Comparison of ENCODE assay signal across 8 cellular contexts in the genomic region with DNA sequence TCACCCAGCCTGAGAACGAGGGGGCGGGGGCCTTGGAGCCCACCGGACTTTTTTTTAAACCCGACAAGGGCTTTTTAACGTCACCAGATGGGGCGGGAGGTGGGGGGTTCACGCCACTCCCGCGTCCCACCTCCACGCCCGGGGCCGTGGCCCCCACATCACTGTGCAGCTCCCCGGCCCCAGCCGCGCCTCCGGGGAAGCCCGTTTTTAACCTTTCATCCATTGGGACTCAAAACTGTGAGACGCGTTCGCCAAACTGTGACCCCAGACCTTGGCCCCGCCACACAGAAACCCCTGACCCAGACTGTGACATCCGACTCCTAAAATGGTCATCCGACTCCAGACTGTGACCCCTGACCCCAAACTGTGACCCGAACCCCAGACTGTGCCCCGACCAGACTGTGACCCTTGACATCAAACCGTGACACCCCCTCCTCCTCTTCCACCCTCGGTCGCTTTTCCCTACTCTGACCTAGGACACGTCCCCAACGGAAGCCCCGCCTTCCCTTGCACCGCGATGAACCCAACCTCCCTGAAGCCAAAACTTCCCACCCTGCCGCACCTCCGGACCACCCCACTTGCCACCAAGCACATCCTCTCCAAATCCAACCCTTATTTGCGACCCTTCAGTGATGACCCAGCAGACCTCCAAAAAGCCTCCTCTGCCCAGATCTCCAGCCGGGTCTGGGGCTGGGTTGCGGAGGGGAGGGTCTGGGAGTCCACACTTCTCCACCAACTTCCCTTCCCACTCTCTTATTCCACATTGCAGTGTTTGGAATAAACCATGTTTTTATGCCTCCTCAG. TPM values are rescaled to one million over a fixed set of nuclear protein-coding genes. Genes with fewer than 3 reads are reported as not detected.
A peak's percentile ranks its signal among the peaks of the same experiment; 100 is the strongest.
DNase-seq lines count a peak whose midpoint lies in the region; ATAC-seq, FAIRE-seq and TF ChIP-seq lines count a peak whose summit lies in the region.

No MANE protein-coding gene starts in this region.

- H3K27ac ChIP-seq in A549, result peak overlapping the region; percentile 90 to 91
- H3K27ac ChIP-seq in lower lobe of right lung, result peak overlapping the region; percentile 93

- H3K36me3 ChIP-seq in lower lobe of right lung (peaks cover 22% of the 10 kb centered on the region), mucosa of descending colon (ENCODE audit: low read depth) (no peaks in the 10 kb centered on the region)

- ATAC-seq in A549 (no peak), lower lobe of right lung (no peak), HG02938 (IDR thresholded peaks at IDR 0.05; ENCODE audit: unreplicated experiment) (no peak), mucosa of descending colon (no peak)
- no peak for ATAC-seq in activated T-cell treated with anti-CD3 and anti-CD28 coated beads, Interleukin-2, amount 50 U/mL, for 72 hours (replicated peaks in 1 of 2)

- H3K9me3 ChIP-seq in A549 (no peaks in the 10 kb centered on the region), lower lobe of right lung (no peaks in the 10 kb centered on the region), mucosa of descending colon (no peaks in the 10 kb centered on the region)

- peak overlapping the region; percentile 75 for H3K4me2 ChIP-seq in A549

- no peak for TF ChIP-seq POLR2A in A549 (IDR thresholded peaks at IDR 0.05; ENCODE audit: low read length)

- TF ChIP-seq EP300 in A549 (IDR thresholded peaks at IDR 0.05), result no peak

- peaks cover 9 to 18% of the 10 kb centered on the region in 2 donors for H3K36me3 Mint-ChIP-seq in activated T-cell treated with anti-CD3 and anti-CD28 coated beads, Interleukin-2, amount 50 U/mL, for 72 hours (ENCODE audit: insufficient read depth in 2 of 2)

- peaks cover 27% of the 10 kb centered on the region for H3K27me3 Mint-ChIP-seq in activated T-cell treated with anti-CD3 and anti-CD28 coated beads, Interleukin-2, amount 50 U/mL, for 72 hours (ENCODE audit: low read depth)

- peak overlapping the region; percentile 87 for H3K27ac Mint-ChIP-seq in activated T-cell treated with anti-CD3 and anti-CD28 coated beads, Interleukin-2, amount 50 U/mL, for 72 hours

- peaks cover 47% of the 10 kb centered on the region for H3K4me1 Mint-ChIP-seq in activated T-cell treated with anti-CD3 and anti-CD28 coated beads, Interleukin-2, amount 50 U/mL, for 72 hours (ENCODE audit: low read depth)

- 87% methylated on average over 38 of the region's 38 CpGs for WGBS in A549 (ENCODE audit: missing lambda C conversion rate)

- peak overlapping the region; percentile 92 to 93 for H3K4me3 Mint-ChIP-seq in activated T-cell treated with anti-CD3 and anti-CD28 coated beads, Interleukin-2, amount 50 U/mL, for 72 hours

- POLR2A ChIA-PET in A549 (lab: Yijun Ruan, JAX), result interaction anchor here (0.6 to 1.2 kb wide), 3 partner anchors 44 to 175 kb away, joined by 3 to 8 read pairs (median 3); a partner anchor contains a TSS

- no peaks in the 10 kb centered on the region for H3K9me3 Mint-ChIP-seq in activated T-cell treated with anti-CD3 and anti-CD28 coated beads, Interleukin-2, amount 50 U/mL, for 72 hours

- H3K27me3 ChIP-seq in lower lobe of right lung (ENCODE audit: low read depth), result peaks cover 30% of the 10 kb centered on the region

- no peak for TF ChIP-seq RAD21 in A549 (conservative IDR thresholded peaks at IDR 0.05 in 1 of 2, IDR thresholded peaks at IDR 0.05 in 1 of 2)

- no peak for TF ChIP-seq CTCF in A549 (IDR thresholded peaks at IDR 0.05)
- no peak for TF ChIP-seq CTCF in GM12875 (IDR thresholded peaks at IDR 0.05; ENCODE audit: borderline replicate concordance, insufficient read depth, low read depth, low read length)
- TF ChIP-seq CTCF in lower lobe of right lung (IDR thresholded peaks at IDR 0.05), result no peak
- TF ChIP-seq CTCF in mucosa of descending colon (IDR thresholded peaks at IDR 0.05), result no peak

- no peak overlapping the region; the same call in 2 of the 3 replicates for H3K4me3 ChIP-seq in A549
- peak overlapping the region; percentile 40 for H3K4me3 ChIP-seq in GM12875 (ENCODE audit: low read depth, low read length)
- H3K4me3 ChIP-seq in lower lobe of right lung, result peak overlapping the region; percentile 99
- H3K4me3 ChIP-seq in mucosa of descending colon, result no peak overlapping the region

- DNase-seq in A549 (ENCODE audit: low read depth in 1 of 2, low spot score in 1 of 2) (no peak), lower lobe of right lung (no peak), posterior vena cava (ENCODE audit: low spot score) (no peak), mucosa of descending colon (no peak), H4 (ENCODE audit: low spot score) (no peak)
- DNase-seq in activated T-cell treated with anti-CD3 and anti-CD28 coated beads, Interleukin-2, amount 50 U/mL, for 72 hours, result no peak

- no peak for FAIRE-seq in A549 (lab: Jason Lieb, UNC)

- intact Hi-C loops in lower lobe of right lung (cut with DNase I), result no loop called here
- intact Hi-C loops in posterior vena cava (cut with DNase I), result no loop called here
- intact Hi-C loops in mucosa of descending colon (cut with DNase I, micrococcal nuclease), result no loop called here

- CTCF ChIA-PET in A549 (lab: Yijun Ruan, JAX), result interaction anchor here (0.6 to 4.6 kb wide), 32 partner anchors 9 to 187 kb away, joined by 3 to 30 read pairs (median 6); no protein-coding TSS in a partner anchor

- H3K4me1 ChIP-seq in A549 (peaks cover 23% of the 10 kb centered on the region), lower lobe of right lung (peaks cover 31% of the 10 kb centered on the region), mucosa of descending colon (ENCODE audit: low read depth) (peaks cover 17% of the 10 kb centered on the region)

TF ChIP-seq in A549, 52 proteins besides CTCF, POLR2A, EP300 and RAD21:
- TF ChIP-seq FOSL2 (IDR thresholded peaks at IDR 0.05) (no peak), FOSL2 (CRISPR knock-in tag; IDR thresholded peaks at IDR 0.05) (no peak), ESRRA (IDR thresholded peaks at IDR 0.05; ENCODE audit: borderline replicate concordance, low read length) (no peak), RFX5 (IDR thresholded peaks at IDR 0.05) (no peak), HOXB13 (CRISPR knock-in tag; IDR thresholded peaks at IDR 0.05; ENCODE audit: low read depth) (no peak)

RNA-seq across cellular contexts. Expression of a gene that starts 1.5 kb away (rescaled TPM):
- polyA plus RNA-seq in A549 (2011; rRNA removed), result 40.0 and 48.1 TPM in 2 replicates
- 64.4 and 73.9 TPM in 2 replicates for polyA plus RNA-seq in A549 (2012; cell fraction: cytosol; rRNA removed)
- 93.3 and 105 TPM in 2 replicates for polyA plus RNA-seq in A549 (2012; cell fraction: nucleus; rRNA removed)
- polyA plus RNA-seq in A549 (2017; fragmentation: RNase III; extraction: RNeasy Plus Mini Kit Qiagen cat#74134 plus additional on column Dnase treatment), result 82.1 to 87.0 TPM (median 84.2 TPM) in 3 replicates
- polyA minus RNA-seq in A549 (2011; rRNA and poly(A)+ RNA removed), result 28.1 and 30.0 TPM in 2 replicates
- total RNA-seq in activated T-cell treated with anti-CD3 and anti-CD28 coated beads, Interleukin-2, amount 50 U/mL, for 72 hours, result 10 to 100 TPM; 27.0 to 38.2 TPM
- total RNA-seq in lower lobe of right lung, result 25.8 TPM
- 10 to 100 TPM; 21.1 to 24.2 TPM for total RNA-seq in posterior vena cava
- total RNA-seq in mucosa of descending colon, result 10 to 100 TPM; 19.7 to 26.8 (median 24.3) TPM
- 54.8 and 65.5 TPM in 2 replicates for total RNA-seq in H4 (2014; rRNA removed; shearing (Covaris generic))

RNA-seq across cellular contexts. Expression of a gene that starts 11.0 kb away (rescaled TPM):
- polyA plus RNA-seq in A549 (2011; rRNA removed) (1.9 and 2.2 TPM in 2 replicates), A549 (2017; fragmentation: RNase III; extraction: RNeasy Plus Mini Kit Qiagen cat#74134 plus additional on column Dnase treatment) (1.3 to 1.4 TPM (median 1.3 TPM) in 3 replicates)
- 1.5 and 1.9 TPM in 2 replicates for polyA plus RNA-seq in A549 (2012; cell fraction: cytosol; rRNA removed)
- polyA plus RNA-seq in A549 (2012; cell fraction: nucleus; rRNA removed), result 12.5 and 14.5 TPM in 2 replicates
- 1.9 and 2.4 TPM in 2 replicates for polyA minus RNA-seq in A549 (2011; rRNA and poly(A)+ RNA removed)
- 1 to 10 TPM; 3.2 to 5.0 TPM for total RNA-seq in activated T-cell treated with anti-CD3 and anti-CD28 coated beads, Interleukin-2, amount 50 U/mL, for 72 hours
- total RNA-seq in lower lobe of right lung (0.71 TPM), posterior vena cava (under 1 TPM; 0.52 to 0.65 TPM), mucosa of descending colon (1 to 10 TPM in 1 of 3 donors, under 1 TPM in 2; 0.46 to 1.3 (median 0.67) TPM)
- total RNA-seq in H4 (2014; rRNA removed; shearing (Covaris generic)), result 0.23 and 0.41 TPM in 2 replicates

RNA-seq across cellular contexts. Expression of a gene that starts 24.8 kb away (rescaled TPM):
- 33.4 and 36.9 TPM in 2 replicates for polyA plus RNA-seq in A549 (2011; rRNA removed)
- polyA plus RNA-seq in A549 (2012; cell fraction: cytosol; rRNA removed), result 48.4 and 61.1 TPM in 2 replicates
- 158 and 205 TPM in 2 replicates for polyA plus RNA-seq in A549 (2012; cell fraction: nucleus; rRNA removed)
- polyA plus RNA-seq in A549 (2017; fragmentation: RNase III; extraction: RNeasy Plus Mini Kit Qiagen cat#74134 plus additional on column Dnase treatment), result 42.3 to 55.4 TPM (median 50.5 TPM) in 3 replicates
- 49.4 and 52.6 TPM in 2 replicates for polyA minus RNA-seq in A549 (2011; rRNA and poly(A)+ RNA removed)
- total RNA-seq in activated T-cell treated with anti-CD3 and anti-CD28 coated beads, Interleukin-2, amount 50 U/mL, for 72 hours, result 10 to 100 TPM; 59.4 to 68.3 TPM
- total RNA-seq in lower lobe of right lung, result 75.2 TPM
- total RNA-seq in posterior vena cava, result 10 to 100 TPM; 34.1 to 49.2 TPM
- 10 to 100 TPM; 66.3 to 86.9 (median 69.3) TPM for total RNA-seq in mucosa of descending colon
- total RNA-seq in H4 (2014; rRNA removed; shearing (Covaris generic)), result 44.1 and 47.8 TPM in 2 replicates

RNA-seq across cellular contexts. Expression of a gene that starts 50.9 kb away (rescaled TPM):
- 2.6 and 3.4 TPM in 2 replicates for polyA plus RNA-seq in A549 (2011; rRNA removed)
- 4.9 and 6.7 TPM in 2 replicates for polyA plus RNA-seq in A549 (2012; cell fraction: cytosol; rRNA removed)
- 17.0 and 20.5 TPM in 2 replicates for polyA plus RNA-seq in A549 (2012; cell fraction: nucleus; rRNA removed)
- 5.8 to 6.8 TPM (median 6.3 TPM) in 3 replicates for polyA plus RNA-seq in A549 (2017; fragmentation: RNase III; extraction: RNeasy Plus Mini Kit Qiagen cat#74134 plus additional on column Dnase treatment)
- polyA minus RNA-seq in A549 (2011; rRNA and poly(A)+ RNA removed), result 5.4 and 8.1 TPM in 2 replicates
- total RNA-seq in activated T-cell treated with anti-CD3 and anti-CD28 coated beads, Interleukin-2, amount 50 U/mL, for 72 hours, result under 1 TPM; 0.39 to 0.46 TPM
- 0.95 TPM for total RNA-seq in lower lobe of right lung
- total RNA-seq in posterior vena cava, result 1 to 10 TPM in 1 of 2 donors, under 1 TPM in 1; 0.71 to 2.3 TPM
- total RNA-seq in mucosa of descending colon, result under 1 TPM; 0.26 to 0.46 (median 0.35) TPM
- total RNA-seq in H4 (2014; rRNA removed; shearing (Covaris generic)), result not detected in 2 replicates

RNA-seq across cellular contexts. Expression of a gene that starts 53.0 kb away (rescaled TPM):
- polyA plus RNA-seq in A549 (2011; rRNA removed) (200 and 270 TPM in 2 replicates), A549 (2017; fragmentation: RNase III; extraction: RNeasy Plus Mini Kit Qiagen cat#74134 plus additional on column Dnase treatment) (280 to 318 TPM (median 302 TPM) in 3 replicates)
- 203 and 269 TPM in 2 replicates for polyA plus RNA-seq in A549 (2012; cell fraction: cytosol; rRNA removed)
- 238 and 248 TPM in 2 replicates for polyA plus RNA-seq in A549 (2012; cell fraction: nucleus; rRNA removed)
- 222 and 240 TPM in 2 replicates for polyA minus RNA-seq in A549 (2011; rRNA and poly(A)+ RNA removed)
- total RNA-seq in activated T-cell treated with anti-CD3 and anti-CD28 coated beads, Interleukin-2, amount 50 U/mL, for 72 hours, result 100 to 1,000 TPM; 101 to 103 TPM
- total RNA-seq in lower lobe of right lung (137 TPM), posterior vena cava (100 to 1,000 TPM in 1 of 2 donors, 10 to 100 TPM in 1; 94.6 to 111 TPM), mucosa of descending colon (100 to 1,000 TPM; 144 to 214 (median 200) TPM)
- 127 and 219 TPM in 2 replicates for total RNA-seq in H4 (2014; rRNA removed; shearing (Covaris generic))

Comparison
In these comparisons a context has a peak if more than half of its experiments do, and no peak if none do; other contexts are left out.
1. H3K4me3 ChIP-seq: peak in GM12875 (single experiment) and lower lobe of right lung (single experiment); none in A549 (single experiment) and mucosa of descending colon (single experiment).